ENCODE assay signal across 9 cellular contexts in genomic region chr16:11370084-11370931, GRCh38. TPM values are rescaled to one million over a fixed set of nuclear protein-coding genes. Genes with fewer than 3 reads are reported as not detected.
DNase-seq lines count a peak whose midpoint lies in the region; ATAC-seq, FAIRE-seq and TF ChIP-seq lines count a peak whose summit lies in the region.
"Had no signal": no experiment of that assay in that cellular context is flagged by ENCODE, and none has a peak within 500 bp of the region (broad histone marks: within the 10 kb centered on the region; RNA-seq: fewer than 3 reads in every experiment).

No MANE protein-coding gene starts in this region.

- H3K27ac ChIP-seq in kidney (ENCODE audit: low read depth in 2 of 2, low read length in 2 of 2), result no peak overlapping the region

- intact Hi-C loops in CD14-positive monocyte (cut with micrococcal nuclease) (no loop called here), kidney (cut with DNase I) (no loop called here)

- no peaks in the 10 kb centered on the region for H3K36me3 ChIP-seq in kidney (ENCODE audit: control insufficient read depth in 1 of 2, insufficient read depth in 2 of 2, low read length in 2 of 2)

- peaks cover 67 to 86% (median 75%) of the 10 kb centered on the region in 3 donors for H3K27me3 Mint-ChIP-seq in CD14-positive monocyte (ENCODE audit: low read depth in 3 of 3)

- TF ChIP-seq CTCF in CD14-positive monocyte (IDR thresholded peaks at IDR 0.05) (no peak), kidney (IDR thresholded peaks at IDR 0.05; ENCODE audit: borderline replicate concordance, extremely low read depth, insufficient read depth) (no peak)

- H3K4me3 Mint-ChIP-seq in CD14-positive monocyte, result peak overlapping the region; percentile 0 to 68

- H3K27ac Mint-ChIP-seq in CD14-positive monocyte, result peak overlapping the region; percentile 5 to 89 (median 73)

- H3K9ac ChIP-seq in kidney (ENCODE audit: low read length in 2 of 2), result no peak overlapping the region

- ATAC-seq in GM19324 (IDR thresholded peaks at IDR 0.05; ENCODE audit: low FRiP score, unreplicated experiment), result peak; percentile 65

- peak; percentile 91 for DNase-seq in CD14-positive monocyte (ENCODE audit: low spot score)
- peak; percentile 85 for DNase-seq in NOMO-1 treated with dmso at 0.1 percent for 144 hours (lab: John Stamatoyannopoulos, UW; ENCODE audit: unreplicated experiment)
- DNase-seq in kidney, result peak; percentile 79
- DNase-seq in SK-N-DZ (ENCODE audit: low spot score), result no peak
- no peak for DNase-seq in NK-92 treated with Interleukin-12 subunit alpha and Interleukin-12 subunit beta, amount 100 ng/mL, for 24 hours (lab: John Stamatoyannopoulos, UW)
- DNase-seq in occipital lobe (lab: John Stamatoyannopoulos, UW), result no peak
- no peak for DNase-seq in NCI-H1694 treated with DMSO at 0.1 percent for 48 hours (lab: John Stamatoyannopoulos, UW)

- peaks cover 0 to 7% of the 10 kb centered on the region in 2 donors for H3K36me3 Mint-ChIP-seq in CD14-positive monocyte

- H3K4me1 Mint-ChIP-seq in CD14-positive monocyte, result peaks cover 39% of the 10 kb centered on the region

- no peaks in the 10 kb centered on the region for H3K9me3 ChIP-seq in kidney (ENCODE audit: control insufficient read depth in 1 of 2, low read length in 2 of 2)

- no peak for FAIRE-seq in kidney (lab: Jason Lieb, UNC)
- FAIRE-seq: D721Med had no signal

- H3K4me1 ChIP-seq in kidney (ENCODE audit: control insufficient read depth in 1 of 2, insufficient read depth in 1 of 2, low read depth in 1 of 2, low read length in 2 of 2), result peaks cover 3% of the 10 kb centered on the region in 2 donors

- H3K9me3 Mint-ChIP-seq in CD14-positive monocyte, result peaks cover 0 to 4% (median 2%) of the 10 kb centered on the region in 7 donors

- no peak overlapping the region for H3K4me3 ChIP-seq in kidney (ENCODE audit: low read length in 2 of 2)

RNA-seq across cellular contexts. Expression of gene RMI2, which starts 25.0 kb away (rescaled TPM):
- polyA plus RNA-seq in CD14-positive monocyte (under 1 TPM; 0.23 to 0.24 TPM), kidney (ENCODE audit: insufficient read depth, low read depth, low replicate concordance) (5.2 TPM)
- total RNA-seq in kidney (4.6 TPM), occipital lobe (4.1 TPM)
- 73.7 and 89.4 TPM in 2 replicates for polyA plus RNA-seq in SK-N-DZ (2014; cell fraction: cytosol; rRNA removed)
- 36.9 and 47.1 TPM in 2 replicates for polyA plus RNA-seq in SK-N-DZ (2014; cell fraction: nucleus; rRNA removed)

Comparison
In these comparisons a context has a peak if more than half of its experiments do, and no peak if none do; other contexts are left out.
1. DNase-seq: peak in CD14-positive monocyte (single experiment), NOMO-1 treated with dmso at 0.1 percent for 144 hours (single experiment) and kidney (single experiment); none in SK-N-DZ (single experiment), NK-92 treated with Interleukin-12 subunit alpha and Interleukin-12 subunit beta, amount 100 ng/mL, for 24 hours (single experiment), occipital lobe (single experiment) and NCI-H1694 treated with DMSO at 0.1 percent for 48 hours (single experiment).